In genomic region chr1:177952249-177952648, GRCh38 we compare ENCODE assay signal across 6 cellular contexts.
"Had no signal": no experiment of that assay in that cellular context is flagged by ENCODE, and none has a peak within 500 bp of the region (broad histone marks: within the 10 kb centered on the region; RNA-seq: fewer than 3 reads in every experiment).

No MANE protein-coding gene starts in this region.

- H3K9me3 Mint-ChIP-seq: HFFc6, IgD-negative memory B cell had no signal

- H3K27ac Mint-ChIP-seq: HFFc6, IgD-negative memory B cell had no signal

- H3K36me3 Mint-ChIP-seq: IgD-negative memory B cell had no signal

- DNase-seq: GOT3, H7, HFFc6, KBM-7 had no signal

- H3K27ac ChIP-seq: HL-60 had no signal

- H3K4me3 Mint-ChIP-seq: HFFc6, IgD-negative memory B cell had no signal
